ENCODE assay signal across 1 cellular context in the genomic region with DNA sequence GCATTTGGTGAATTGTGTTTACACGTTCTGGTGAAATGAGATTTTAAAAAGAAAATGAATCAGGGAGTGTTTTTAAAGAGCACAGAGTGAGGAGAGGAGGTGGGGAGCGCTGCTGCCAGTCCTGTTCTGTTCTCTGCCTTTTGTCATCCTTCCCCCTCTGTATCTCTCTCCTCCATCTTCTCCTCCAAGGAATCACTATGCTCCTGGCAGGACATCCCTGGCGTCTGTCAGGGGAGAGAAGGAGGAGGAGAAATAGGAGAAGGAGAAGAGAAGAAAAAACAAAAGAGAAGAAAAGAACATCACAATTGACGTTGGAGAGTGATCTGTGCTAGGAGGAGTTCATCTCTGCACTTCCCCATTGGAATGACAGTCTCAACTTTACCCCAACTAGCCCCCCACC.
TF ChIP-seq lines count a peak whose summit lies in the region.

No MANE protein-coding gene starts in this region.

TF ChIP-seq in H1, 55 proteins besides CTCF, POLR2A, EP300 and RAD21:
- TF ChIP-seq, protein P1, sequence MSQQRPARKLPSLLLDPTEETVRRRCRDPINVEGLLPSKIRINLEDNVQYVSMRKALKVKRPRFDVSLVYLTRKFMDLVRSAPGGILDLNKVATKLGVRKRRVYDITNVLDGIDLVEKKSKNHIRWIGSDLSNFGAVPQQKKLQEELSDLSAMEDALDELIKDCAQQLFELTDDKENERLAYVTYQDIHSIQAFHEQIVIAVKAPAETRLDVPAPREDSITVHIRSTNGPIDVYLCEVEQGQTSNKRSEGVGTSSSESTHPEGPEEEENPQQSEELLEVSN (IDR thresholded peaks at IDR 0.05), result no peak
- TF ChIP-seq SIX5 (IDR thresholded peaks at IDR 0.05; ENCODE audit: low read depth, low read length), result no peak
- no peak for TF ChIP-seq SP1 (IDR thresholded peaks at IDR 0.05; ENCODE audit: low read depth, low read length)
- TF ChIP-seq NANOG (IDR thresholded peaks at IDR 0.05; ENCODE audit: insufficient read depth, low read depth, low read length, poor library complexity, severe bottlenecking), result no peak
- TF ChIP-seq, protein P2, sequence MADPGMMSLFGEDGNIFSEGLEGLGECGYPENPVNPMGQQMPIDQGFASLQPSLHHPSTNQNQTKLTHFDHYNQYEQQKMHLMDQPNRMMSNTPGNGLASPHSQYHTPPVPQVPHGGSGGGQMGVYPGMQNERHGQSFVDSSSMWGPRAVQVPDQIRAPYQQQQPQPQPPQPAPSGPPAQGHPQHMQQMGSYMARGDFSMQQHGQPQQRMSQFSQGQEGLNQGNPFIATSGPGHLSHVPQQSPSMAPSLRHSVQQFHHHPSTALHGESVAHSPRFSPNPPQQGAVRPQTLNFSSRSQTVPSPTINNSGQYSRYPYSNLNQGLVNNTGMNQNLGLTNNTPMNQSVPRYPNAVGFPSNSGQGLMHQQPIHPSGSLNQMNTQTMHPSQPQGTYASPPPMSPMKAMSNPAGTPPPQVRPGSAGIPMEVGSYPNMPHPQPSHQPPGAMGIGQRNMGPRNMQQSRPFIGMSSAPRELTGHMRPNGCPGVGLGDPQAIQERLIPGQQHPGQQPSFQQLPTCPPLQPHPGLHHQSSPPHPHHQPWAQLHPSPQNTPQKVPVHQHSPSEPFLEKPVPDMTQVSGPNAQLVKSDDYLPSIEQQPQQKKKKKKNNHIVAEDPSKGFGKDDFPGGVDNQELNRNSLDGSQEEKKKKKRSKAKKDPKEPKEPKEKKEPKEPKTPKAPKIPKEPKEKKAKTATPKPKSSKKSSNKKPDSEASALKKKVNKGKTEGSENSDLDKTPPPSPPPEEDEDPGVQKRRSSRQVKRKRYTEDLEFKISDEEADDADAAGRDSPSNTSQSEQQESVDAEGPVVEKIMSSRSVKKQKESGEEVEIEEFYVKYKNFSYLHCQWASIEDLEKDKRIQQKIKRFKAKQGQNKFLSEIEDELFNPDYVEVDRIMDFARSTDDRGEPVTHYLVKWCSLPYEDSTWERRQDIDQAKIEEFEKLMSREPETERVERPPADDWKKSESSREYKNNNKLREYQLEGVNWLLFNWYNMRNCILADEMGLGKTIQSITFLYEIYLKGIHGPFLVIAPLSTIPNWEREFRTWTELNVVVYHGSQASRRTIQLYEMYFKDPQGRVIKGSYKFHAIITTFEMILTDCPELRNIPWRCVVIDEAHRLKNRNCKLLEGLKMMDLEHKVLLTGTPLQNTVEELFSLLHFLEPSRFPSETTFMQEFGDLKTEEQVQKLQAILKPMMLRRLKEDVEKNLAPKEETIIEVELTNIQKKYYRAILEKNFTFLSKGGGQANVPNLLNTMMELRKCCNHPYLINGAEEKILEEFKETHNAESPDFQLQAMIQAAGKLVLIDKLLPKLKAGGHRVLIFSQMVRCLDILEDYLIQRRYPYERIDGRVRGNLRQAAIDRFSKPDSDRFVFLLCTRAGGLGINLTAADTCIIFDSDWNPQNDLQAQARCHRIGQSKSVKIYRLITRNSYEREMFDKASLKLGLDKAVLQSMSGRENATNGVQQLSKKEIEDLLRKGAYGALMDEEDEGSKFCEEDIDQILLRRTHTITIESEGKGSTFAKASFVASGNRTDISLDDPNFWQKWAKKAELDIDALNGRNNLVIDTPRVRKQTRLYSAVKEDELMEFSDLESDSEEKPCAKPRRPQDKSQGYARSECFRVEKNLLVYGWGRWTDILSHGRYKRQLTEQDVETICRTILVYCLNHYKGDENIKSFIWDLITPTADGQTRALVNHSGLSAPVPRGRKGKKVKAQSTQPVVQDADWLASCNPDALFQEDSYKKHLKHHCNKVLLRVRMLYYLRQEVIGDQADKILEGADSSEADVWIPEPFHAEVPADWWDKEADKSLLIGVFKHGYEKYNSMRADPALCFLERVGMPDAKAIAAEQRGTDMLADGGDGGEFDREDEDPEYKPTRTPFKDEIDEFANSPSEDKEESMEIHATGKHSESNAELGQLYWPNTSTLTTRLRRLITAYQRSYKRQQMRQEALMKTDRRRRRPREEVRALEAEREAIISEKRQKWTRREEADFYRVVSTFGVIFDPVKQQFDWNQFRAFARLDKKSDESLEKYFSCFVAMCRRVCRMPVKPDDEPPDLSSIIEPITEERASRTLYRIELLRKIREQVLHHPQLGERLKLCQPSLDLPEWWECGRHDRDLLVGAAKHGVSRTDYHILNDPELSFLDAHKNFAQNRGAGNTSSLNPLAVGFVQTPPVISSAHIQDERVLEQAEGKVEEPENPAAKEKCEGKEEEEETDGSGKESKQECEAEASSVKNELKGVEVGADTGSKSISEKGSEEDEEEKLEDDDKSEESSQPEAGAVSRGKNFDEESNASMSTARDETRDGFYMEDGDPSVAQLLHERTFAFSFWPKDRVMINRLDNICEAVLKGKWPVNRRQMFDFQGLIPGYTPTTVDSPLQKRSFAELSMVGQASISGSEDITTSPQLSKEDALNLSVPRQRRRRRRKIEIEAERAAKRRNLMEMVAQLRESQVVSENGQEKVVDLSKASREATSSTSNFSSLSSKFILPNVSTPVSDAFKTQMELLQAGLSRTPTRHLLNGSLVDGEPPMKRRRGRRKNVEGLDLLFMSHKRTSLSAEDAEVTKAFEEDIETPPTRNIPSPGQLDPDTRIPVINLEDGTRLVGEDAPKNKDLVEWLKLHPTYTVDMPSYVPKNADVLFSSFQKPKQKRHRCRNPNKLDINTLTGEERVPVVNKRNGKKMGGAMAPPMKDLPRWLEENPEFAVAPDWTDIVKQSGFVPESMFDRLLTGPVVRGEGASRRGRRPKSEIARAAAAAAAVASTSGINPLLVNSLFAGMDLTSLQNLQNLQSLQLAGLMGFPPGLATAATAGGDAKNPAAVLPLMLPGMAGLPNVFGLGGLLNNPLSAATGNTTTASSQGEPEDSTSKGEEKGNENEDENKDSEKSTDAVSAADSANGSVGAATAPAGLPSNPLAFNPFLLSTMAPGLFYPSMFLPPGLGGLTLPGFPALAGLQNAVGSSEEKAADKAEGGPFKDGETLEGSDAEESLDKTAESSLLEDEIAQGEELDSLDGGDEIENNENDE (IDR thresholded peaks at IDR 0.05; ENCODE audit: insufficient replicate concordance, low read length), result no peak
- no peak for TF ChIP-seq KDM4A (IDR thresholded peaks at IDR 0.05; ENCODE audit: low read depth, low read length, severe bottlenecking)
- no peak for TF ChIP-seq EGR1 (IDR thresholded peaks at IDR 0.05; ENCODE audit: borderline replicate concordance, low read depth, low read length)
- no peak for TF ChIP-seq SP4 (IDR thresholded peaks at IDR 0.05; ENCODE audit: low read length)
